ENCODE assay signal across 11 cellular contexts in the genomic region with DNA sequence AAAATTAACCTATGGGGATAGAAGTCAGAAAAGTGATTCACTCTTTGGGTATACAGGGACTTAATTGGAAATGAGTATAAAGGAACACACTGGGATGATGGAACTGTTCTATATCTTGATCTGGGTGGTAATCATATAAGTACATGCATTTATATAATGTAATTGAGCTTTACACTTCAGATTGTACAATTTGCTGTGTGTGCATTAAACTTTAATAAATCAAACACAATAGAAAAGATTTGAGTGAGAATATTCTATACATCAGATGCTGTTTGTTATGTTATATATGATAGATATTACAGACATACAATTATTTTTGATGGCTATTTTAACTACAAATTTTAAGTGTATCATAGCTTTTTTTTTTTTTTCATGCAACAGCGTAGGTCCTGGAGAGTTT.
"Had no signal": no experiment of that assay in that cellular context is flagged by ENCODE, and none has a peak within 500 bp of the region (broad histone marks: within the 10 kb centered on the region; RNA-seq: fewer than 3 reads in every experiment).

No MANE protein-coding gene starts in this region.

- H3K4me2 ChIP-seq: GM23338 had no signal

- H3K4me3 ChIP-seq: GM23248, GM23338, HAP-1 had no signal

- DNase-seq: GM23248, GOT3, H7, H9, HCEC 1CT, HFFc6 had no signal

- ATAC-seq: GM23338, HCT116 had no signal

- H2AFZ ChIP-seq: GM23248 had no signal

- H3K4me1 ChIP-seq: HAP-1 had no signal

- H3K27ac ChIP-seq: GM23248 had no signal

- FAIRE-seq: H1, H54 had no signal

- H3K36me3 ChIP-seq: HAP-1 had no signal

- H3K9me3 ChIP-seq: HAP-1 had no signal

- H3K9ac ChIP-seq: GM23248 had no signal
